ENCODE assay signal across 9 cellular contexts in the genomic region with DNA sequence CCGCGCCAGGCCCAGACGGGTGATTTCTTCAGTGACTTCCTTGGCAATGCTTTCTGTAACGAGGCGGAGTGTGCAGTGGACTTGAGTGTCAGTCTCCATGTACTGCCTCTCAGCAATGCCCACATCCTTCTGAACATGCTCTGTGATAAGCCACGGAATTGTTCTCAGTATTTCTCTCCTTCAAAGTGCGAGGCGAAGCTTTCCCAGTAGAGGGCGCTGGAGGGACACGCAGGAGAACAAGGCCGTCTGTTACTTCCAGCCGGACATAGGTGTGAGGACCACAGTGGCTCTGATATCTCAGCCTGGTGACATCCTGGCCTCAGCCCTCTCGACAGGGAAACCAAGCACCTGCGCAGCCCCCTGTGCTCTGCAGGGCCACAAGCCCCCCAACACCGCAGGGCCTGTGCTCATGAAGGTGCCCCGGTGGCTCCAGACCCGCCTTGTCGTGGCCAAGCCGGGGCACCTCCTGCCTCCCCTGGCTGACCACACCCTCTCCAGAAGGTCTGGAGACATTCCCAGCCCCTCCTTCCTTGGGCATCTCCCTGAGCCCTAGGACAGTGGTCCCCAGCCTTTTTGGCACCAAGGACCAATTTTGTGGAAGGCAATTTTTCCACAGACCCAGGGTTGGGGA. TPM values are rescaled to one million over a fixed set of nuclear protein-coding genes. Genes with fewer than 3 reads are reported as not detected.
A peak's percentile ranks its signal among the peaks of the same experiment; 100 is the strongest.
DNase-seq lines count a peak whose midpoint lies in the region; ATAC-seq, FAIRE-seq and TF ChIP-seq lines count a peak whose summit lies in the region.
"Had no signal": no experiment of that assay in that cellular context is flagged by ENCODE, and none has a peak within 500 bp of the region (broad histone marks: within the 10 kb centered on the region; RNA-seq: fewer than 3 reads in every experiment).

No MANE protein-coding gene starts in this region.

- ATAC-seq in GM18868 (IDR thresholded peaks at IDR 0.05; ENCODE audit: unreplicated experiment), result no peak

- dilution Hi-C loops in keratinocyte (cut with MboI; ENCODE audit: extremely low pct_ligation_motif_present, low sequenced_read_pairs), result no loop called here

- DNase-seq in NCI-H1436 (lab: John Stamatoyannopoulos, UW) (peak; percentile 66), NCI-H1436 treated with DMSO at 0.1 percent for 48 hours (lab: John Stamatoyannopoulos, UW) (no peak), NB4 (ENCODE audit: low read depth) (peak; percentile 72), brain microvascular endothelial cell (peak; percentile 74), keratinocyte (ENCODE audit: low read depth, low spot score) (peak; percentile 41)
- peak; percentile 21 to 55 for DNase-seq in stimulated activated CD4-positive, alpha-beta T cell treated with anti-CD3 and anti-CD28 coated beads, Interleukin-15, amount 100 ng/mL, for 48 hours (ENCODE audit: low read depth in 2 of 2)

- H3K9me3 ChIP-seq in SU-DHL-6 (ENCODE audit: insufficient read depth, low read length), result no peaks in the 10 kb centered on the region
- H3K9me3 ChIP-seq in keratinocyte (ENCODE audit: control insufficient read depth, low read depth, low read length), result no peaks in the 10 kb centered on the region
- H3K9me3 ChIP-seq: BLaER1 had no signal

- peak; percentile 86 for TF ChIP-seq CTCF in NB4 (IDR thresholded peaks at IDR 0.05; ENCODE audit: low read depth, low read length)
- peak; percentile 89 for TF ChIP-seq CTCF in SU-DHL-6 (IDR thresholded peaks at IDR 0.05; ENCODE audit: insufficient read depth, low read length, poor library complexity, severe bottlenecking)
- TF ChIP-seq CTCF in brain microvascular endothelial cell (IDR thresholded peaks at IDR 0.05; ENCODE audit: low read depth, low read length, missing control alignments), result peak; percentile 94
- TF ChIP-seq CTCF in keratinocyte (optimal IDR thresholded peaks at IDR 0.05 in 1 of 3, IDR thresholded peaks at IDR 0.05 in 1 of 3, conservative IDR thresholded peaks at IDR 0.05 in 1 of 3; ENCODE audit: extremely low read depth in 1 of 3, insufficient read depth in 2 of 3, low read length in 3 of 3), result peak; percentile 96 to 98 (median 97)

- peak; percentile 82 for FAIRE-seq in keratinocyte (lab: Jason Lieb, UNC)

- no peak overlapping the region for H3K9ac ChIP-seq in SU-DHL-6 (ENCODE audit: low read length)
- no peak overlapping the region for H3K9ac ChIP-seq in keratinocyte (ENCODE audit: control insufficient read depth, extremely low read depth, insufficient read depth, low read length)
- H3K9ac ChIP-seq: BLaER1 had no signal

- no peak for TF ChIP-seq POLR2A in NB4 (IDR thresholded peaks at IDR 0.05; ENCODE audit: extremely low read depth, insufficient read length)

- in situ Hi-C loops in brain microvascular endothelial cell (cut with HindIII; ENCODE audit: low pct_ligation_motif_present, low sequenced_read_pairs), result no loop called here

- H3F3A ChIP-seq in SU-DHL-6 (ENCODE audit: insufficient read depth), result no peaks in the 10 kb centered on the region

- H3K9me2 ChIP-seq in SU-DHL-6 (replicated peaks; ENCODE audit: insufficient read depth, low read length), result no peaks in the 10 kb centered on the region

- H3K79me2 ChIP-seq in SU-DHL-6 (ENCODE audit: insufficient read depth, low read length), result no peaks in the 10 kb centered on the region
- no peaks in the 10 kb centered on the region for H3K79me2 ChIP-seq in keratinocyte (ENCODE audit: control insufficient read depth, insufficient read depth, low read length)

- H3K4me3 ChIP-seq in NB4 (ENCODE audit: low read depth, low read length) (no peak overlapping the region), SU-DHL-6 (ENCODE audit: insufficient read depth, low read length, poor library complexity, severe bottlenecking) (no peak overlapping the region), brain microvascular endothelial cell (ENCODE audit: low read depth, low read length) (no peak overlapping the region), keratinocyte (ENCODE audit: control insufficient read depth in 2 of 3, extremely low read depth in 1 of 3, insufficient read depth in 2 of 3, low read depth in 1 of 3, low read length in 3 of 3) (no peak overlapping the region)
- H3K4me3 ChIP-seq: BLaER1 had no signal

- H3K27me3 ChIP-seq in SU-DHL-6 (ENCODE audit: low read length) (no peaks in the 10 kb centered on the region), brain microvascular endothelial cell (replicated peaks) (no peaks in the 10 kb centered on the region), keratinocyte (ENCODE audit: control insufficient read depth, extremely low read depth, insufficient read depth, low read length) (peaks cover 25% of the 10 kb centered on the region)
- H3K27me3 ChIP-seq: BLaER1 had no signal

- H4K20me1 ChIP-seq in SU-DHL-6 (ENCODE audit: low read depth, low read length), result no peaks in the 10 kb centered on the region
- no peaks in the 10 kb centered on the region for H4K20me1 ChIP-seq in keratinocyte (ENCODE audit: control insufficient read depth, extremely low read depth, insufficient read depth, low read length)
- H4K20me1 ChIP-seq: BLaER1 had no signal

- peaks cover 9% of the 10 kb centered on the region for H3K4me1 ChIP-seq in keratinocyte (ENCODE audit: control insufficient read depth, extremely low read depth, insufficient read depth, low read length)
- H3K4me1 ChIP-seq: BLaER1 had no signal

- H3K4me2 ChIP-seq in SU-DHL-6 (ENCODE audit: low read depth, low read length, poor library complexity, severe bottlenecking) (no peak overlapping the region), keratinocyte (ENCODE audit: control insufficient read depth, extremely low read depth, insufficient read depth, low read depth, low read length) (no peak overlapping the region)
- H3K4me2 ChIP-seq: BLaER1 had no signal

- no peak overlapping the region for H2AFZ ChIP-seq in SU-DHL-6 (ENCODE audit: low read depth, low read length, severe bottlenecking)
- no peak overlapping the region for H2AFZ ChIP-seq in keratinocyte (ENCODE audit: control insufficient read depth, low read length)

- H3K36me3 ChIP-seq in SU-DHL-6 (ENCODE audit: low read length) (no peaks in the 10 kb centered on the region), brain microvascular endothelial cell (replicated peaks) (no peaks in the 10 kb centered on the region), keratinocyte (ENCODE audit: control insufficient read depth in 2 of 2, extremely low read depth in 1 of 2, insufficient read depth in 2 of 2, low read length in 2 of 2) (no peaks in the 10 kb centered on the region)
- H3K36me3 ChIP-seq: BLaER1 had no signal

- H3K9me1 ChIP-seq in keratinocyte (ENCODE audit: control insufficient read depth, extremely low read depth, insufficient read depth, low read length), result no peaks in the 10 kb centered on the region

- H3K27ac ChIP-seq in SU-DHL-6 (ENCODE audit: low read depth, low read length) (no peak overlapping the region), brain microvascular endothelial cell (no peak overlapping the region), keratinocyte (ENCODE audit: control insufficient read depth, insufficient read depth, low read length) (no peak overlapping the region)
- H3K27ac ChIP-seq: BLaER1 had no signal

RNA-seq across cellular contexts. Expression of gene BACE2, which starts 46.1 kb away (rescaled TPM):
- 89.7 to 162 TPM (median 130 TPM) in 3 replicates for polyA plus RNA-seq in keratinocyte
- polyA plus RNA-seq in keratinocyte (2011; ENCODE audit: low read depth), result 31.9 TPM
- polyA plus RNA-seq in keratinocyte (2011; cell fraction: cytosol; rRNA removed), result 122 and 149 TPM in 2 replicates
- 153 and 161 TPM in 2 replicates for polyA plus RNA-seq in keratinocyte (2011; cell fraction: nucleus; rRNA removed)
- 57.6 and 100.0 TPM in 2 replicates for polyA plus RNA-seq in keratinocyte (2012; ENCODE audit: low replicate concordance)
- 101 to 131 TPM (median 126 TPM) in 3 replicates for polyA minus RNA-seq in keratinocyte
- polyA minus RNA-seq in keratinocyte (2011; cell fraction: cytosol; rRNA and poly(A)+ RNA removed), result 99.8 TPM
- 82.9 and 141 TPM in 2 replicates for polyA minus RNA-seq in keratinocyte (2011; cell fraction: nucleus; rRNA and poly(A)+ RNA removed)
